In the genomic region with DNA sequence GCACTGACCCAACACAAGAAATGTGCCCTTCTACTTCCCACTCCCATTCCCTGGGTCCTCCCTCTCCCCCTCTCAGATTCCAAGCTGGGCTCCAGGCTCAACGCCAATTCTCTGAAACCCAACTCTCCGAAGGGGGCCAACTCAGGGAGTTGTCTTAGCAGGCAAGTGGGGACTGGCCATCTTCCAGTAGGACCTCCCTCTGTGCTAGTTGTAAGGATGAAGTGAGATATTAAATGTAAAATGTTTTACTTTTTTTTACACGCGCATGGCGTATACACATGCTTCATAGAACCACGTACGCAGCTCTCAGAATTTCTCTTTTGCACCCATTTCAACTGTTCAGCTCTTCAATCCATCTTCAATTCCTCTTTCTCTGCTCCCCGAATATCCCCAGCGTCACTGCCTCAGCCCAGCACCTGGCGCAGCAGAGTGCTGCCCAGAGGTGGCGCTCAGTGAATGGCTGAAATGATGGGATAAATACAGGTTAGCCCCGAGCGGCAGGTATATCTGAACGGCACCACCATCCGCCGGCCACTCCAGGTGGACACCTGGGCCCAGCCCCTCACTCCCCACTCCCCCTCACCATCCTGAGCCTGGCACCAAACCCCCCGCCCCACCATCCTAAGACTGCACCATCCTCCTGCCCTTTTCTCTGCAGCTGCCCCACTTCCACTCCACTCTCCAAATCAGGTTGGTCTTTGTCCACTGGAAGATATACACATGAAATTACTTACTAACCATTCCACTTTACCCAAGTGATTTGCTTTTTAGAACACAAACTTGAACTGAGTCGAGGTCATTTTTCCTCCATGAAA, we compare ENCODE assay signal across 11 cellular contexts. TPM values are rescaled to one million over a fixed set of nuclear protein-coding genes. Genes with fewer than 3 reads are reported as not detected.
DNase-seq lines count a peak whose midpoint lies in the region; ATAC-seq and TF ChIP-seq lines count a peak whose summit lies in the region.
"Had no signal": no experiment of that assay in that cellular context is flagged by ENCODE, and none has a peak within 500 bp of the region (broad histone marks: within the 10 kb centered on the region; RNA-seq: fewer than 3 reads in every experiment).

No MANE protein-coding gene starts in this region.

- TF ChIP-seq CTCF in LNCAP (IDR thresholded peaks at IDR 0.05) (peak; percentile 54), OCI-LY1 (IDR thresholded peaks at IDR 0.05; ENCODE audit: low read length) (peak; percentile 36; the same call in 1 of the 2 replicates), retinal pigment epithelial cell (conservative IDR thresholded peaks at IDR 0.05; ENCODE audit: low read depth, low read length) (peak; percentile 13)

- ATAC-seq in esophagus mucosa (peak; percentile 44), GM21381 (IDR thresholded peaks at IDR 0.05; ENCODE audit: unreplicated experiment) (no peak)

- no peak overlapping the region for H3K4me3 ChIP-seq in OCI-LY1 (ENCODE audit: low read depth, low read length, poor library complexity, severe bottlenecking)
- no peak overlapping the region for H3K4me3 ChIP-seq in retinal pigment epithelial cell (ENCODE audit: low read length)
- H3K4me3 ChIP-seq: PC-9 had no signal

- no peaks in the 10 kb centered on the region for H3K9me3 ChIP-seq in OCI-LY1 (ENCODE audit: low read length)

- no peak overlapping the region for H3K9ac ChIP-seq in OCI-LY1 (ENCODE audit: low read length)

- DNase-seq in retinal pigment epithelial cell (ENCODE audit: low read depth) (no peak), retina (no peak), NK-92 (lab: John Stamatoyannopoulos, UW; ENCODE audit: unreplicated experiment) (no peak)
- DNase-seq: activated CD4-positive, alpha-beta T cell treated with anti-CD3 and anti-CD28 coated beads, Interleukin-2, amount 50 U/mL, for 4 hours; Kasumi-1; PC-9; stimulated activated CD4-positive, alpha-beta T cell treated with anti-CD3 and anti-CD28 coated beads, Interleukin-2, amount 100 ng/mL, for 24 hours had no signal

- no peaks in the 10 kb centered on the region for H3K36me3 ChIP-seq in OCI-LY1 (ENCODE audit: insufficient read depth, low read length)

- no peaks in the 10 kb centered on the region for H3K79me2 ChIP-seq in OCI-LY1 (ENCODE audit: insufficient read depth, low read length)

- H3K9me2 ChIP-seq in OCI-LY1 (ENCODE audit: low read depth, low read length), result no peaks in the 10 kb centered on the region

- H4K20me1 ChIP-seq in OCI-LY1 (ENCODE audit: insufficient read depth, low read length), result no peaks in the 10 kb centered on the region

- H3K4me1 ChIP-seq in OCI-LY1 (ENCODE audit: insufficient read depth, low read length, severe bottlenecking), result no peaks in the 10 kb centered on the region

- no peak overlapping the region for H3K27ac ChIP-seq in OCI-LY1 (ENCODE audit: low read depth, low read length, poor library complexity, severe bottlenecking)
- H3K27ac ChIP-seq: PC-9 had no signal

- H3F3A ChIP-seq in OCI-LY1 (ENCODE audit: insufficient read depth, low read length), result no peaks in the 10 kb centered on the region

- no peak overlapping the region for H2AFZ ChIP-seq in OCI-LY1 (ENCODE audit: low read length)
- H2AFZ ChIP-seq: PC-9 had no signal

- H3K27me3 ChIP-seq in OCI-LY1 (ENCODE audit: insufficient read depth, low read length), result 0 out of 2 replicates have a peak, but pooled peaks cover 7% of the 10 kb centered on the region

- H3K4me2 ChIP-seq in OCI-LY1 (ENCODE audit: low read length), result no peak overlapping the region
- H3K4me2 ChIP-seq: PC-9 had no signal

RNA-seq across cellular contexts. Expression of a gene that starts 43.9 kb away (rescaled TPM):
- 6.8 TPM for total RNA-seq in esophagus mucosa
